ENCODE assay signal across 1 cellular context in genomic region chrX:24026403-24026801, GRCh38.
TF ChIP-seq lines count a peak whose summit lies in the region.

No MANE protein-coding gene starts in this region.

TF ChIP-seq in K562, 482 proteins besides CTCF, POLR2A, EP300 and RAD21 (continued from another document):
- TF ChIP-seq RREB1 (CRISPR knock-in tag; IDR thresholded peaks at IDR 0.05) (no peak), ETV6 (IDR thresholded peaks at IDR 0.05; ENCODE audit: borderline replicate concordance in 1 of 2, low read depth in 2 of 2, low read length in 1 of 2) (no peak), ETV6 (CRISPR knock-in tag; IDR thresholded peaks at IDR 0.05; ENCODE audit: borderline replicate concordance) (no peak), ZNF274 (IDR thresholded peaks at IDR 0.05; ENCODE audit: borderline replicate concordance, low read depth, low read length) (no peak), MBD1 (CRISPR knock-in tag; IDR thresholded peaks at IDR 0.05) (no peak), ZNF316 (IDR thresholded peaks at IDR 0.05) (no peak), ILF3 (IDR thresholded peaks at IDR 0.05; ENCODE audit: borderline replicate concordance) (no peak), MYC (IDR thresholded peaks at IDR 0.05; ENCODE audit: low read depth, low read length) (0 out of 2 replicates have a peak, but pooled peaks have one; percentile 3), MYC (CRISPR knock-in tag; IDR thresholded peaks at IDR 0.05; ENCODE audit: borderline replicate concordance, low read depth) (no peak), HEY1 (CRISPR knock-in tag; IDR thresholded peaks at IDR 0.05; ENCODE audit: borderline replicate concordance) (no peak), BACH1 (tag; IDR thresholded peaks at IDR 0.05) (0 out of 2 replicates have a peak, but pooled peaks have one; percentile 16), ZBTB1 (CRISPR knock-in tag; IDR thresholded peaks at IDR 0.05; ENCODE audit: borderline replicate concordance, low read depth) (no peak), ZFP91 (CRISPR knock-in tag; IDR thresholded peaks at IDR 0.05) (no peak), PHF8 (IDR thresholded peaks at IDR 0.05; ENCODE audit: borderline replicate concordance, low read length) (no peak), YY1 (IDR thresholded peaks at IDR 0.05; ENCODE audit: borderline replicate concordance in 1 of 3, control insufficient read depth in 1 of 3, extremely low read depth in 1 of 3, insufficient read depth in 3 of 3, insufficient read length in 1 of 3, insufficient replicate concordance in 2 of 3, low read depth in 1 of 3, low read length in 2 of 3) (peak in 2 of 3 experiments; percentile 55 to 90), NFRKB (IDR thresholded peaks at IDR 0.05; ENCODE audit: low read depth) (peak; percentile 68)
- TF ChIP-seq, protein P1, sequence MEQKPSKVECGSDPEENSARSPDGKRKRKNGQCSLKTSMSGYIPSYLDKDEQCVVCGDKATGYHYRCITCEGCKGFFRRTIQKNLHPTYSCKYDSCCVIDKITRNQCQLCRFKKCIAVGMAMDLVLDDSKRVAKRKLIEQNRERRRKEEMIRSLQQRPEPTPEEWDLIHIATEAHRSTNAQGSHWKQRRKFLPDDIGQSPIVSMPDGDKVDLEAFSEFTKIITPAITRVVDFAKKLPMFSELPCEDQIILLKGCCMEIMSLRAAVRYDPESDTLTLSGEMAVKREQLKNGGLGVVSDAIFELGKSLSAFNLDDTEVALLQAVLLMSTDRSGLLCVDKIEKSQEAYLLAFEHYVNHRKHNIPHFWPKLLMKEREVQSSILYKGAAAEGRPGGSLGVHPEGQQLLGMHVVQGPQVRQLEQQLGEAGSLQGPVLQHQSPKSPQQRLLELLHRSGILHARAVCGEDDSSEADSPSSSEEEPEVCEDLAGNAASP (IDR thresholded peaks at IDR 0.05), result no peak
- TF ChIP-seq, protein P2, sequence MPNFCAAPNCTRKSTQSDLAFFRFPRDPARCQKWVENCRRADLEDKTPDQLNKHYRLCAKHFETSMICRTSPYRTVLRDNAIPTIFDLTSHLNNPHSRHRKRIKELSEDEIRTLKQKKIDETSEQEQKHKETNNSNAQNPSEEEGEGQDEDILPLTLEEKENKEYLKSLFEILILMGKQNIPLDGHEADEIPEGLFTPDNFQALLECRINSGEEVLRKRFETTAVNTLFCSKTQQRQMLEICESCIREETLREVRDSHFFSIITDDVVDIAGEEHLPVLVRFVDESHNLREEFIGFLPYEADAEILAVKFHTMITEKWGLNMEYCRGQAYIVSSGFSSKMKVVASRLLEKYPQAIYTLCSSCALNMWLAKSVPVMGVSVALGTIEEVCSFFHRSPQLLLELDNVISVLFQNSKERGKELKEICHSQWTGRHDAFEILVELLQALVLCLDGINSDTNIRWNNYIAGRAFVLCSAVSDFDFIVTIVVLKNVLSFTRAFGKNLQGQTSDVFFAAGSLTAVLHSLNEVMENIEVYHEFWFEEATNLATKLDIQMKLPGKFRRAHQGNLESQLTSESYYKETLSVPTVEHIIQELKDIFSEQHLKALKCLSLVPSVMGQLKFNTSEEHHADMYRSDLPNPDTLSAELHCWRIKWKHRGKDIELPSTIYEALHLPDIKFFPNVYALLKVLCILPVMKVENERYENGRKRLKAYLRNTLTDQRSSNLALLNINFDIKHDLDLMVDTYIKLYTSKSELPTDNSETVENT (CRISPR knock-in tag; IDR thresholded peaks at IDR 0.05), result no peak
- TF ChIP-seq, protein P3, sequence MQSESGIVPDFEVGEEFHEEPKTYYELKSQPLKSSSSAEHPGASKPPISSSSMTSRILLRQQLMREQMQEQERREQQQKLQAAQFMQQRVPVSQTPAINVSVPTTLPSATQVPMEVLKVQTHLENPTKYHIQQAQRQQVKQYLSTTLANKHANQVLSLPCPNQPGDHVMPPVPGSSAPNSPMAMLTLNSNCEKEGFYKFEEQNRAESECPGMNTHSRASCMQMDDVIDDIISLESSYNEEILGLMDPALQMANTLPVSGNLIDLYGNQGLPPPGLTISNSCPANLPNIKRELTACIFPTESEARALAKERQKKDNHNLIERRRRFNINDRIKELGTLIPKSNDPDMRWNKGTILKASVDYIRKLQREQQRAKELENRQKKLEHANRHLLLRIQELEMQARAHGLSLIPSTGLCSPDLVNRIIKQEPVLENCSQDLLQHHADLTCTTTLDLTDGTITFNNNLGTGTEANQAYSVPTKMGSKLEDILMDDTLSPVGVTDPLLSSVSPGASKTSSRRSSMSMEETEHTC (IDR thresholded peaks at IDR 0.05), result no peak
TF ChIP-seq in K562: peak in this region for 9.
